ENCODE assay signal across 1 cellular context in genomic region chr15:66302489-66302888, GRCh38.
TF ChIP-seq lines count a peak whose summit lies in the region.

No MANE protein-coding gene starts in this region.

TF ChIP-seq in K562, 482 proteins besides CTCF, POLR2A, EP300 and RAD21:
- no peak for TF ChIP-seq SMAD2 (IDR thresholded peaks at IDR 0.05; ENCODE audit: low read depth, low read length)
- TF ChIP-seq CHCHD3 (CRISPR knock-in tag; IDR thresholded peaks at IDR 0.05) = no peak
- peak; percentile 66 for TF ChIP-seq ZFP36 (IDR thresholded peaks at IDR 0.05; ENCODE audit: low read depth, low read length, partially characterized antibody)
- TF ChIP-seq HDAC6 (IDR thresholded peaks at IDR 0.05; ENCODE audit: low read depth, low read length) = no peak
- TF ChIP-seq JUNB (CRISPR knock-in tag; conservative IDR thresholded peaks at IDR 0.05) = no peak
- TF ChIP-seq HNRNPK (IDR thresholded peaks at IDR 0.05; ENCODE audit: low read depth, low read length, poor library complexity, severe bottlenecking) = no peak
